Comparison of ENCODE assay signal across 24 cellular contexts in the genomic region with DNA sequence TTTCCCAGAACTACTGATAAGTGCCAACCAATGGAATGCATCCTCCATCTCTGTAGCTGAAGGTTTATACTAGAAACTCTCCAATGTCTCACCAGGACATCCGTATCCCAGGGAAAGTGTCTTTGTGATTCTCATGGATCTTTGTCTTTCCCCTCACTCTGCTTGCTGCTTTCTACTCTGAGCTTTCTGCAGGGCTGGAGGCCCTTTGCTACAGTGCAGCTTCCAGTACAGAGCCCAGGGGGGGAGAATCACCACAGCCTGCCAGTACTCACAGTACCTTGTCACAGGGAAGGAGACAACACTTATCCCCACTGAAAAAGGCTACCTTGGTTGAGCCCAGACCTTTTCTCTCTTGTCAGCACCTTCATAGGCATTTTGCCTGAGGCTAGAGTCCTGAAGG.
A peak's percentile ranks its signal among the peaks of the same experiment; 100 is the strongest.
DNase-seq lines count a peak whose midpoint lies in the region; ATAC-seq, FAIRE-seq and TF ChIP-seq lines count a peak whose summit lies in the region.
"Had no signal": no experiment of that assay in that cellular context is flagged by ENCODE, and none has a peak within 500 bp of the region (broad histone marks: within the 10 kb centered on the region; RNA-seq: fewer than 3 reads in every experiment).

No MANE protein-coding gene starts in this region.

- no peak overlapping the region for H3K4me2 ChIP-seq in GM23338
- H3K4me2 ChIP-seq: A549; BLaER1 treated with 17β-estradiol and CSF1 and Interleukin-3, amounts not matched to agents 10 nM and 100 nM had no signal

- H3K4me3 ChIP-seq in GM23338 (no peak overlapping the region), endodermal cell (ENCODE audit: low read length) (no peak overlapping the region)
- H3K4me3 ChIP-seq: A549; BLaER1 treated with 17β-estradiol and CSF1 and Interleukin-3, amounts not matched to agents 10 nM and 100 nM; HAP-1 had no signal

- no peaks in the 10 kb centered on the region for H3K36me3 Mint-ChIP-seq in GM23338 (ENCODE audit: low read depth)
- H3K36me3 Mint-ChIP-seq in WTC11, result no peaks in the 10 kb centered on the region
- H3K36me3 Mint-ChIP-seq in endodermal cell (ENCODE audit: low read depth), result no peaks in the 10 kb centered on the region
- H3K36me3 Mint-ChIP-seq: CD14-positive monocyte; CD8-positive, alpha-beta memory T cell had no signal

- peaks cover 8% of the 10 kb centered on the region; the same call in 1 of the 2 replicates for H3K9me2 ChIP-seq in GM23338 (ENCODE audit: insufficient read depth)

- H3K4me1 ChIP-seq in GM23338 (ENCODE audit: insufficient read depth) (no peaks in the 10 kb centered on the region), endodermal cell (ENCODE audit: control insufficient read depth, insufficient read depth, low read length) (no peaks in the 10 kb centered on the region)
- H3K4me1 ChIP-seq: A549; BE2C; BLaER1 treated with 17β-estradiol and CSF1 and Interleukin-3, amounts not matched to agents 10 nM and 100 nM; HAP-1 had no signal

- H3K9me3 ChIP-seq in endodermal cell (ENCODE audit: control insufficient read depth, low read length), result no peaks in the 10 kb centered on the region
- H3K9me3 ChIP-seq: A549; BE2C; BLaER1 treated with 17β-estradiol and CSF1 and Interleukin-3, amounts not matched to agents 10 nM and 100 nM; HAP-1 had no signal

- H3F3A ChIP-seq in GM23338 (replicated peaks; ENCODE audit: low read depth), result no peaks in the 10 kb centered on the region

- ATAC-seq in GM23338, result peak; percentile 75
- peak; percentile 60 for ATAC-seq in WTC11
- ATAC-seq in HG02981 (IDR thresholded peaks at IDR 0.05; ENCODE audit: unreplicated experiment), result no peak
- no peak for ATAC-seq in GM18505 (IDR thresholded peaks at IDR 0.05; ENCODE audit: unreplicated experiment)
- ATAC-seq: A549 had no signal

- no peak overlapping the region for H2AFZ ChIP-seq in GM23338

- peak overlapping the region; percentile 37; the same call in 1 of the 2 replicates for H3K27ac Mint-ChIP-seq in GM23338
- 0 out of 2 replicates have a peak overlapping the region, but pooled peaks have one; percentile 33 for H3K27ac Mint-ChIP-seq in WTC11
- H3K27ac Mint-ChIP-seq in endodermal cell, result no peak overlapping the region
- H3K27ac Mint-ChIP-seq: CD14-positive monocyte; CD4-positive, alpha-beta T cell; HFFc6 had no signal

- H3K4me1 Mint-ChIP-seq in GM23338, result peaks cover 8% of the 10 kb centered on the region; the same call in 2 of the 3 replicates
- peaks cover 10% of the 10 kb centered on the region for H3K4me1 Mint-ChIP-seq in WTC11
- no peaks in the 10 kb centered on the region for H3K4me1 Mint-ChIP-seq in endodermal cell
- H3K4me1 Mint-ChIP-seq: CD14-positive monocyte; CD8-positive, alpha-beta memory T cell had no signal

- H3K4me3 Mint-ChIP-seq in GM23338 (no peak overlapping the region), WTC11 (no peak overlapping the region), endodermal cell (no peak overlapping the region)
- H3K4me3 Mint-ChIP-seq: CD14-positive monocyte; CD4-positive, alpha-beta T cell; CD8-positive, alpha-beta memory T cell; HFFc6 had no signal

- no peaks in the 10 kb centered on the region for H4K20me1 ChIP-seq in GM23338 (replicated peaks; ENCODE audit: insufficient read depth)
- H4K20me1 ChIP-seq: BLaER1 treated with 17β-estradiol and CSF1 and Interleukin-3, amounts not matched to agents 10 nM and 100 nM had no signal

- FAIRE-seq in RCC 7860 (lab: Jason Lieb, UNC), result no peak
- FAIRE-seq: A549, D721Med, GM12891 had no signal

- WGBS in endodermal cell (ENCODE audit: insufficient coverage in 1 of 2, insufficient read length in 1 of 2), 2 experiments, result 71 to 82% methylated on average over 1 of the region's 1 CpG

- no peak for TF ChIP-seq POLR2A in GM18505 (IDR thresholded peaks at IDR 0.05; ENCODE audit: borderline replicate concordance, extremely low read depth, insufficient read depth, insufficient read length)

- no peak overlapping the region for H3K27ac ChIP-seq in GM23338 (ENCODE audit: low read depth)
- H3K27ac ChIP-seq in endodermal cell (ENCODE audit: low read depth, low read length), result peak overlapping the region; percentile 33
- H3K27ac ChIP-seq: A549; BLaER1 treated with 17β-estradiol and CSF1 and Interleukin-3, amounts not matched to agents 10 nM and 100 nM had no signal

- H3K36me3 ChIP-seq in GM23338 (ENCODE audit: insufficient read depth), result no peaks in the 10 kb centered on the region
- H3K36me3 ChIP-seq in endodermal cell (ENCODE audit: control insufficient read depth, insufficient read depth, low read length), result no peaks in the 10 kb centered on the region
- H3K36me3 ChIP-seq: BE2C; BLaER1 treated with 17β-estradiol and CSF1 and Interleukin-3, amounts not matched to agents 10 nM and 100 nM; HAP-1 had no signal

- H3K9me3 Mint-ChIP-seq in GM23338 (no peaks in the 10 kb centered on the region; the same call in 2 of the 3 replicates), WTC11 (peaks cover 3% of the 10 kb centered on the region; the same call in 1 of the 2 replicates), endodermal cell (peaks cover 3% of the 10 kb centered on the region)

- no peak for DNase-seq in GM23338 (ENCODE audit: low spot score)
- DNase-seq in WTC11 (ENCODE audit: low spot score), result no peak
- DNase-seq in endodermal cell, result no peak
- no peak for DNase-seq in NCI-H2227 treated with DMSO at 0.1 percent for 48 hours (lab: John Stamatoyannopoulos, UW)
- no peak for DNase-seq in RCC 7860 (ENCODE audit: low spot score)
- DNase-seq: 8988T; ACHN; AML-193; BE2C; CD4-positive, alpha-beta T cell; CD8-positive, alpha-beta memory T cell; DMS 273 treated with DMSO at 0.1 percent for 48 hours; DMS79; EL; GF-D8; HFFc6 had no signal

- H3K9ac ChIP-seq in endodermal cell (ENCODE audit: extremely low read depth, low read length, poor library complexity, severe bottlenecking), result no peak overlapping the region
- H3K9ac ChIP-seq: BLaER1 treated with 17β-estradiol and CSF1 and Interleukin-3, amounts not matched to agents 10 nM and 100 nM had no signal

- no peaks in the 10 kb centered on the region for H3K27me3 ChIP-seq in GM23338 (ENCODE audit: insufficient read depth)
- H3K27me3 ChIP-seq in endodermal cell (ENCODE audit: control insufficient read depth, insufficient read depth, low read length, poor library complexity, severe bottlenecking), result no peaks in the 10 kb centered on the region
- H3K27me3 ChIP-seq: BE2C; BLaER1 treated with 17β-estradiol and CSF1 and Interleukin-3, amounts not matched to agents 10 nM and 100 nM had no signal

- CTCF ChIA-PET in WTC11 (lab: Charles Lee), result no interaction called here

- H3K79me2 ChIP-seq in GM23338 (replicated peaks; ENCODE audit: insufficient read depth), result no peaks in the 10 kb centered on the region

- POLR2A ChIA-PET in WTC11 (lab: Charles Lee), result no interaction called here

- TF ChIP-seq CTCF in GM23338 (conservative IDR thresholded peaks at IDR 0.05; ENCODE audit: low read depth in 2 of 2) (no peak), WTC11 (IDR thresholded peaks at IDR 0.05) (no peak), endodermal cell (conservative IDR thresholded peaks at IDR 0.05) (no peak)

- H3K27me3 Mint-ChIP-seq in GM23338 (ENCODE audit: insufficient read depth, low read depth, poor library complexity) (no peaks in the 10 kb centered on the region), WTC11 (ENCODE audit: low read depth) (no peaks in the 10 kb centered on the region), endodermal cell (ENCODE audit: insufficient read depth) (no peaks in the 10 kb centered on the region)
- H3K27me3 Mint-ChIP-seq: CD4-positive, alpha-beta T cell; CD8-positive, alpha-beta memory T cell had no signal

TF ChIP-seq in GM23338, 12 proteins besides CTCF, POLR2A, EP300 and RAD21 (continues in another document):
- TF ChIP-seq EZH2phosphoT487 (IDR thresholded peaks at IDR 0.05; ENCODE audit: unreplicated experiment), result no peak

TF ChIP-seq in WTC11, 78 proteins besides CTCF, POLR2A, EP300 and RAD21 (continues in another document):
- TF ChIP-seq, protein P1, sequence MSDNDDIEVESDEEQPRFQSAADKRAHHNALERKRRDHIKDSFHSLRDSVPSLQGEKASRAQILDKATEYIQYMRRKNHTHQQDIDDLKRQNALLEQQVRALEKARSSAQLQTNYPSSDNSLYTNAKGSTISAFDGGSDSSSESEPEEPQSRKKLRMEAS (CRISPR knock-in tag; IDR thresholded peaks at IDR 0.05), result no peak
- TF ChIP-seq NFYB (CRISPR knock-in tag; conservative IDR thresholded peaks at IDR 0.05; ENCODE audit: low read depth), result no peak
- TF ChIP-seq, protein P2, sequence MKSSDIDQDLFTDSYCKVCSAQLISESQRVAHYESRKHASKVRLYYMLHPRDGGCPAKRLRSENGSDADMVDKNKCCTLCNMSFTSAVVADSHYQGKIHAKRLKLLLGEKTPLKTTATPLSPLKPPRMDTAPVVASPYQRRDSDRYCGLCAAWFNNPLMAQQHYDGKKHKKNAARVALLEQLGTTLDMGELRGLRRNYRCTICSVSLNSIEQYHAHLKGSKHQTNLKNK (CRISPR knock-in tag; IDR thresholded peaks at IDR 0.05), result no peak
- no peak for TF ChIP-seq NR3C1 (CRISPR knock-in tag; conservative IDR thresholded peaks at IDR 0.05; ENCODE audit: low read depth)
- no peak for TF ChIP-seq TEAD1 (CRISPR knock-in tag; IDR thresholded peaks at IDR 0.05)
- TF ChIP-seq, protein P3, sequence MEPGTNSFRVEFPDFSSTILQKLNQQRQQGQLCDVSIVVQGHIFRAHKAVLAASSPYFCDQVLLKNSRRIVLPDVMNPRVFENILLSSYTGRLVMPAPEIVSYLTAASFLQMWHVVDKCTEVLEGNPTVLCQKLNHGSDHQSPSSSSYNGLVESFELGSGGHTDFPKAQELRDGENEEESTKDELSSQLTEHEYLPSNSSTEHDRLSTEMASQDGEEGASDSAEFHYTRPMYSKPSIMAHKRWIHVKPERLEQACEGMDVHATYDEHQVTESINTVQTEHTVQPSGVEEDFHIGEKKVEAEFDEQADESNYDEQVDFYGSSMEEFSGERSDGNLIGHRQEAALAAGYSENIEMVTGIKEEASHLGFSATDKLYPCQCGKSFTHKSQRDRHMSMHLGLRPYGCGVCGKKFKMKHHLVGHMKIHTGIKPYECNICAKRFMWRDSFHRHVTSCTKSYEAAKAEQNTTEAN (CRISPR knock-in tag; IDR thresholded peaks at IDR 0.05), result no peak
- TF ChIP-seq, protein P4, sequence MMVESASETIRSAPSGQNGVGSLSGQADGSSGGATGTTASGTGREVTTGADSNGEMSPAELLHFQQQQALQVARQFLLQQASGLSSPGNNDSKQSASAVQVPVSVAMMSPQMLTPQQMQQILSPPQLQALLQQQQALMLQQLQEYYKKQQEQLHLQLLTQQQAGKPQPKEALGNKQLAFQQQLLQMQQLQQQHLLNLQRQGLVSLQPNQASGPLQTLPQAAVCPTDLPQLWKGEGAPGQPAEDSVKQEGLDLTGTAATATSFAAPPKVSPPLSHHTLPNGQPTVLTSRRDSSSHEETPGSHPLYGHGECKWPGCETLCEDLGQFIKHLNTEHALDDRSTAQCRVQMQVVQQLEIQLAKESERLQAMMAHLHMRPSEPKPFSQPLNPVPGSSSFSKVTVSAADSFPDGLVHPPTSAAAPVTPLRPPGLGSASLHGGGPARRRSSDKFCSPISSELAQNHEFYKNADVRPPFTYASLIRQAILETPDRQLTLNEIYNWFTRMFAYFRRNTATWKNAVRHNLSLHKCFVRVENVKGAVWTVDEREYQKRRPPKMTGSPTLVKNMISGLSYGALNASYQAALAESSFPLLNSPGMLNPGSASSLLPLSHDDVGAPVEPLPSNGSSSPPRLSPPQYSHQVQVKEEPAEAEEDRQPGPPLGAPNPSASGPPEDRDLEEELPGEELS (CRISPR knock-in tag; IDR thresholded peaks at IDR 0.05), result no peak
- TF ChIP-seq MYBL2 (CRISPR knock-in tag; IDR thresholded peaks at IDR 0.05), result no peak

Comparison
In these comparisons a context has a peak if more than half of its experiments do, and no peak if none do; other contexts are left out.
1. ATAC-seq: peak in GM23338 (single experiment) and WTC11 (single experiment); none in HG02981 (single experiment) and GM18505 (single experiment).